ENCODE assay signal across 15 cellular contexts in the genomic region with DNA sequence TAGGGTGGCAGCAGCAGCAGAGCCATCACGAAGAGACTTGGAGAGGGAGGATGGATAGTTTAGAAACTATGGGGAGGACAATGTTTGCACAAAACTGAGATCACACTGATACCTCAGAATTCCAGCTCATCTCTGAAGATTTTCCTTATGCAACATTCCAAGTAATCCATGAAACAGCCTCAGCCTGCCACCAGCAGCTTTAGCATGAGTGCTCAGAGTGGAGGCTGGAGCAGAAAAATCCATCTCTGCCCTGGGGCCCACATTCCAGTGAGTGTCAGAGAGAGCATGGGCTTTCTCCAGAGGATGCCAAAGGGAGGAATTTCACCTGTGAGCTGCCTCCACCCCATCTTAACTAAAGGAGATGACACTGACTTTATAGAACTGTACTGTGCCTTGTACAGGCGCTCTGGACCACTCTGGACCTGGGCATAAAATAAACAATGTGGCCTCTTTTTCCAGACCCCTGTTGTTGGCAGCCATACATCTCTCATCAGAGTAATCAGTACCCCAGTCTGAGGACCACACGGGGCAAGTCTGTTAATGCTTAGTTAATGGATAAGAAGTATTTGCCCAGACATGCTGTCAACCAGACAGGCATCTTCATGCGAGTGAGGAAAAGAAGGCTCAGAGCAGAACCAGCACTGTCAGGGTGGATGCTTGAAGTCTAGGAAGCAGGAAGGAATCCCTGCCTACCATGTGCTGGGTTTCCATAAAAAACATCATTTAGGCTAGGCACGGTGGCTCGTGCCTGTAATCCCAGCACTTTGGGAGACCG.
DNase-seq lines count a peak whose midpoint lies in the region; TF ChIP-seq lines count a peak whose summit lies in the region.
"Had no signal": no experiment of that assay in that cellular context is flagged by ENCODE, and none has a peak within 500 bp of the region (broad histone marks: within the 10 kb centered on the region; RNA-seq: fewer than 3 reads in every experiment).

No MANE protein-coding gene starts in this region.

- H3K4me1 ChIP-seq in adipocyte (ENCODE audit: control insufficient read depth, insufficient read depth, low read length): peaks cover 6% of the 10 kb centered on the region
- H3K4me1 ChIP-seq: parathyroid adenoma had no signal

- no peaks in the 10 kb centered on the region for H3K36me3 ChIP-seq in adipocyte (ENCODE audit: control insufficient read depth, insufficient read depth, low read length, severe bottlenecking)

- no peaks in the 10 kb centered on the region for H3K27me3 ChIP-seq in adipocyte (replicated peaks; ENCODE audit: control insufficient read depth, insufficient read depth, low read length)

- no peaks in the 10 kb centered on the region for H3K9me3 ChIP-seq in adipocyte (ENCODE audit: control insufficient read depth, low read length)

- DNase-seq in AG10803 (ENCODE audit: low read depth) (peak; percentile 89), HS-5 (ENCODE audit: low read depth) (peak; percentile 64), adipocyte (ENCODE audit: low read depth) (peak; percentile 53), kidney glomerular epithelial cell (lab: John Stamatoyannopoulos, UW) (peak; percentile 17), NCI-H1694 treated with DMSO at 0.1 percent for 48 hours (lab: John Stamatoyannopoulos, UW) (no peak), HuH-7.5 (ENCODE audit: low spot score) (no peak), NCI-H1105 (lab: John Stamatoyannopoulos, UW) (no peak), NCI-H128 (lab: John Stamatoyannopoulos, UW; ENCODE audit: unreplicated experiment) (no peak)
- DNase-seq: activated naive CD4-positive, alpha-beta T cell treated with anti-CD3 and anti-CD28 coated beads, Interleukin-2, amount 10 ng/mL, durations not matched to agents 7 days and 5 days; C1 segment of cervical spinal cord; effector memory CD4-positive, alpha-beta T cell; NCI-H526; stimulated activated CD4-positive, alpha-beta T cell treated with anti-CD3 and anti-CD28 coated beads, Interleukin-12 subunit alpha, Interleukin-12 subunit beta, amount 100 ng/mL, for 4 hours; substantia nigra had no signal

- no peak for TF ChIP-seq CTCF in AG10803 (conservative IDR thresholded peaks at IDR 0.05; ENCODE audit: low read length)

- no peak overlapping the region for H3K9ac ChIP-seq in adipocyte (ENCODE audit: low read length)
- H3K9ac ChIP-seq: parathyroid adenoma had no signal

- no peak overlapping the region for H3K4me3 ChIP-seq in AG10803 (ENCODE audit: low read length)
- no peak overlapping the region for H3K4me3 ChIP-seq in adipocyte (ENCODE audit: low read length)

Comparison
In these comparisons a context has a peak if more than half of its experiments do, and no peak if none do; other contexts are left out.
1. DNase-seq: peak in AG10803 (single experiment), HS-5 (single experiment), adipocyte (single experiment) and kidney glomerular epithelial cell (single experiment); none in NCI-H1694 treated with DMSO at 0.1 percent for 48 hours (single experiment), HuH-7.5 (single experiment), NCI-H1105 (single experiment) and NCI-H128 (single experiment).